1 cellular context compared by ENCODE assay signal in genomic region chr2:96556441-96557330, GRCh38.
TF ChIP-seq lines count a peak whose summit lies in the region.

No MANE protein-coding gene starts in this region.

TF ChIP-seq in GM23338, 12 proteins besides CTCF, POLR2A, EP300 and RAD21 (continued from another document):
- TF ChIP-seq, protein P1, sequence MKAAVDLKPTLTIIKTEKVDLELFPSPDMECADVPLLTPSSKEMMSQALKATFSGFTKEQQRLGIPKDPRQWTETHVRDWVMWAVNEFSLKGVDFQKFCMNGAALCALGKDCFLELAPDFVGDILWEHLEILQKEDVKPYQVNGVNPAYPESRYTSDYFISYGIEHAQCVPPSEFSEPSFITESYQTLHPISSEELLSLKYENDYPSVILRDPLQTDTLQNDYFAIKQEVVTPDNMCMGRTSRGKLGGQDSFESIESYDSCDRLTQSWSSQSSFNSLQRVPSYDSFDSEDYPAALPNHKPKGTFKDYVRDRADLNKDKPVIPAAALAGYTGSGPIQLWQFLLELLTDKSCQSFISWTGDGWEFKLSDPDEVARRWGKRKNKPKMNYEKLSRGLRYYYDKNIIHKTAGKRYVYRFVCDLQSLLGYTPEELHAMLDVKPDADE (IDR thresholded peaks at IDR 0.05) = no peak
- TF ChIP-seq EZH2 (IDR thresholded peaks at IDR 0.05; ENCODE audit: low read depth, unreplicated experiment) (no peak), ZNF114 (CRISPR knock-in tag; IDR thresholded peaks at IDR 0.05) (no peak), EZH2phosphoT487 (IDR thresholded peaks at IDR 0.05; ENCODE audit: unreplicated experiment) (no peak)
TF ChIP-seq in GM23338: peak in this region for 0.
